Comparison of ENCODE assay signal across 1 cellular context in the genomic region with DNA sequence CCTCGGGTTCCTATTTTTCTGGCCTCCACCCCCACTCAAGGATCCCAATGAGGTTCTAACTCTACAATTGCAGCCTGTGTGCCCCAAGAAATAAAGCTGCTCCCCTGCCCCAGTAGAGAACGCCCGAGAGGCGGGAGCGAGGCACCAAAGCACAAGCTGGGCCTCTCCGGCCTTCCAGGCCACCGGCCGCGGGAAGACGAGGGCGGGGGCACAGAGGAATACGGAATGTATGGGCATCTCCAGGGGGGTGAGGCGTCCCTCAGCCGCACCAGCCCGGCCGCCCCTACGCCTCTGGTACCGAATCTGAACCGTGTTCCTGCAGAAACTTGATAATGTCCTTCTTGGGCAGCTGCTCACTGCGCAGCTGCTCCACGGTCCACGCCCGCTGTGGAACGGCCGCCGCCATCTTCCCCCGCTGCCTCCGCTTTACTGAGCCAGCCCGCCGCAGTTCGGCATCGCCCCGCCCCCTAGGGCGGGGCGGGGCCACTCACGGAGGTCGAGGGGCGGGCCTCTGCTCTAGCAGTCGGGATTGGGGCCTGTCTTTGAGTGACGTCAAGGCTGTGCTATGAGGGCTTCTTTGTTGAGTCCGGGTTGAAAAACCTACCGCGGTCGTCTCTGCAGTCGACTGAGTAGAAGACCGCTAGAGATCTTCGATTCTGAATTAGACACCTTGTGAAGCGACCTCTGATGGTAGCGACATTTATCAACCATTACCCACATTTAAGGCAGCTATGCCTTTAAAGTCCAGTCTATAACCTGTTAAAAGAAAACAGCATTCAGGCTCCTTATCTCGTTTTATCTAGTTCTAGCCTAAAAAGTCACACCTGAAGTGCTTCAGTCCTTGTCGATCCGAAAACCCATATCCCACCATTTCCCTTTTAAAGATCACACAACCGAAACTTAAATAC.
TF ChIP-seq lines count a peak whose summit lies in the region.

A gene (minus strand): TSS at position 431 of the 908 bp plus-strand sequence. CDS start 25 bp downstream, at position 406.

TF ChIP-seq in HepG2, 621 proteins besides CTCF, POLR2A, EP300 and RAD21 (continued from another document and continues in another):
- TF ChIP-seq, protein P1, sequence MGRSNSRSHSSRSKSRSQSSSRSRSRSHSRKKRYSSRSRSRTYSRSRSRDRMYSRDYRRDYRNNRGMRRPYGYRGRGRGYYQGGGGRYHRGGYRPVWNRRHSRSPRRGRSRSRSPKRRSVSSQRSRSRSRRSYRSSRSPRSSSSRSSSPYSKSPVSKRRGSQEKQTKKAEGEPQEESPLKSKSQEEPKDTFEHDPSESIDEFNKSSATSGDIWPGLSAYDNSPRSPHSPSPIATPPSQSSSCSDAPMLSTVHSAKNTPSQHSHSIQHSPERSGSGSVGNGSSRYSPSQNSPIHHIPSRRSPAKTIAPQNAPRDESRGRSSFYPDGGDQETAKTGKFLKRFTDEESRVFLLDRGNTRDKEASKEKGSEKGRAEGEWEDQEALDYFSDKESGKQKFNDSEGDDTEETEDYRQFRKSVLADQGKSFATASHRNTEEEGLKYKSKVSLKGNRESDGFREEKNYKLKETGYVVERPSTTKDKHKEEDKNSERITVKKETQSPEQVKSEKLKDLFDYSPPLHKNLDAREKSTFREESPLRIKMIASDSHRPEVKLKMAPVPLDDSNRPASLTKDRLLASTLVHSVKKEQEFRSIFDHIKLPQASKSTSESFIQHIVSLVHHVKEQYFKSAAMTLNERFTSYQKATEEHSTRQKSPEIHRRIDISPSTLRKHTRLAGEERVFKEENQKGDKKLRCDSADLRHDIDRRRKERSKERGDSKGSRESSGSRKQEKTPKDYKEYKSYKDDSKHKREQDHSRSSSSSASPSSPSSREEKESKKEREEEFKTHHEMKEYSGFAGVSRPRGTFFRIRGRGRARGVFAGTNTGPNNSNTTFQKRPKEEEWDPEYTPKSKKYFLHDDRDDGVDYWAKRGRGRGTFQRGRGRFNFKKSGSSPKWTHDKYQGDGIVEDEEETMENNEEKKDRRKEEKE (IDR thresholded peaks at IDR 0.05): no peak
- TF ChIP-seq FOXP1 (IDR thresholded peaks at IDR 0.05) (no peak), FOXP1 (CRISPR knock-in tag; IDR thresholded peaks at IDR 0.05) (no peak), SIN3B (IDR thresholded peaks at IDR 0.05; ENCODE audit: low read length) (0 out of 2 replicates have a peak, but pooled peaks have one; percentile 62), ZFY (CRISPR knock-in tag; IDR thresholded peaks at IDR 0.05) (peak; percentile 98), ZNF816 (CRISPR knock-in tag; IDR thresholded peaks at IDR 0.05; ENCODE audit: borderline replicate concordance) (no peak), ZNF644 (CRISPR knock-in tag; IDR thresholded peaks at IDR 0.05; ENCODE audit: low read depth) (no peak), ZNF431 (CRISPR knock-in tag; IDR thresholded peaks at IDR 0.05; ENCODE audit: borderline replicate concordance, low read depth) (no peak; the same call in 1 of the 2 replicates), CENPT (CRISPR knock-in tag; IDR thresholded peaks at IDR 0.05; ENCODE audit: low read depth) (no peak), CREM (IDR thresholded peaks at IDR 0.05) (no peak; the same call in 1 of the 2 replicates), CREM (CRISPR knock-in tag; IDR thresholded peaks at IDR 0.05) (no peak), ZNF232 (CRISPR knock-in tag; IDR thresholded peaks at IDR 0.05; ENCODE audit: borderline replicate concordance) (no peak), ZBTB21 (CRISPR knock-in tag; IDR thresholded peaks at IDR 0.05) (no peak), WIZ (CRISPR knock-in tag; IDR thresholded peaks at IDR 0.05) (peak; percentile 64; the same call in 1 of the 2 replicates), ESRRA (CRISPR knock-in tag; IDR thresholded peaks at IDR 0.05; ENCODE audit: low read depth) (peak; percentile 76), SNRNP70 (IDR thresholded peaks at IDR 0.05; ENCODE audit: low read depth, low read length) (no peak), TCF7L2 (IDR thresholded peaks at IDR 0.05; ENCODE audit: low read depth, low read length) (no peak), ZNF3 (CRISPR knock-in tag; IDR thresholded peaks at IDR 0.05) (peak; percentile 96), REPIN1 (CRISPR knock-in tag; IDR thresholded peaks at IDR 0.05; ENCODE audit: borderline replicate concordance, low read depth) (peak; percentile 58; the same call in 1 of the 2 replicates), TGIF2 (CRISPR knock-in tag; IDR thresholded peaks at IDR 0.05) (no peak; the same call in 1 of the 2 replicates), NCOA5 (CRISPR knock-in tag; IDR thresholded peaks at IDR 0.05) (no peak), GABPB1 (CRISPR knock-in tag; IDR thresholded peaks at IDR 0.05) (peak; percentile 86), ZNF547 (CRISPR knock-in tag; IDR thresholded peaks at IDR 0.05) (peak; percentile 61; the same call in 1 of the 2 replicates)
- TF ChIP-seq, protein P2, sequence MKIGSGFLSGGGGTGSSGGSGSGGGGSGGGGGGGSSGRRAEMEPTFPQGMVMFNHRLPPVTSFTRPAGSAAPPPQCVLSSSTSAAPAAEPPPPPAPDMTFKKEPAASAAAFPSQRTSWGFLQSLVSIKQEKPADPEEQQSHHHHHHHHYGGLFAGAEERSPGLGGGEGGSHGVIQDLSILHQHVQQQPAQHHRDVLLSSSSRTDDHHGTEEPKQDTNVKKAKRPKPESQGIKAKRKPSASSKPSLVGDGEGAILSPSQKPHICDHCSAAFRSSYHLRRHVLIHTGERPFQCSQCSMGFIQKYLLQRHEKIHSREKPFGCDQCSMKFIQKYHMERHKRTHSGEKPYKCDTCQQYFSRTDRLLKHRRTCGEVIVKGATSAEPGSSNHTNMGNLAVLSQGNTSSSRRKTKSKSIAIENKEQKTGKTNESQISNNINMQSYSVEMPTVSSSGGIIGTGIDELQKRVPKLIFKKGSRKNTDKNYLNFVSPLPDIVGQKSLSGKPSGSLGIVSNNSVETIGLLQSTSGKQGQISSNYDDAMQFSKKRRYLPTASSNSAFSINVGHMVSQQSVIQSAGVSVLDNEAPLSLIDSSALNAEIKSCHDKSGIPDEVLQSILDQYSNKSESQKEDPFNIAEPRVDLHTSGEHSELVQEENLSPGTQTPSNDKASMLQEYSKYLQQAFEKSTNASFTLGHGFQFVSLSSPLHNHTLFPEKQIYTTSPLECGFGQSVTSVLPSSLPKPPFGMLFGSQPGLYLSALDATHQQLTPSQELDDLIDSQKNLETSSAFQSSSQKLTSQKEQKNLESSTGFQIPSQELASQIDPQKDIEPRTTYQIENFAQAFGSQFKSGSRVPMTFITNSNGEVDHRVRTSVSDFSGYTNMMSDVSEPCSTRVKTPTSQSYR (CRISPR knock-in tag; IDR thresholded peaks at IDR 0.05; ENCODE audit: borderline replicate concordance): no peak
- TF ChIP-seq, protein P3, sequence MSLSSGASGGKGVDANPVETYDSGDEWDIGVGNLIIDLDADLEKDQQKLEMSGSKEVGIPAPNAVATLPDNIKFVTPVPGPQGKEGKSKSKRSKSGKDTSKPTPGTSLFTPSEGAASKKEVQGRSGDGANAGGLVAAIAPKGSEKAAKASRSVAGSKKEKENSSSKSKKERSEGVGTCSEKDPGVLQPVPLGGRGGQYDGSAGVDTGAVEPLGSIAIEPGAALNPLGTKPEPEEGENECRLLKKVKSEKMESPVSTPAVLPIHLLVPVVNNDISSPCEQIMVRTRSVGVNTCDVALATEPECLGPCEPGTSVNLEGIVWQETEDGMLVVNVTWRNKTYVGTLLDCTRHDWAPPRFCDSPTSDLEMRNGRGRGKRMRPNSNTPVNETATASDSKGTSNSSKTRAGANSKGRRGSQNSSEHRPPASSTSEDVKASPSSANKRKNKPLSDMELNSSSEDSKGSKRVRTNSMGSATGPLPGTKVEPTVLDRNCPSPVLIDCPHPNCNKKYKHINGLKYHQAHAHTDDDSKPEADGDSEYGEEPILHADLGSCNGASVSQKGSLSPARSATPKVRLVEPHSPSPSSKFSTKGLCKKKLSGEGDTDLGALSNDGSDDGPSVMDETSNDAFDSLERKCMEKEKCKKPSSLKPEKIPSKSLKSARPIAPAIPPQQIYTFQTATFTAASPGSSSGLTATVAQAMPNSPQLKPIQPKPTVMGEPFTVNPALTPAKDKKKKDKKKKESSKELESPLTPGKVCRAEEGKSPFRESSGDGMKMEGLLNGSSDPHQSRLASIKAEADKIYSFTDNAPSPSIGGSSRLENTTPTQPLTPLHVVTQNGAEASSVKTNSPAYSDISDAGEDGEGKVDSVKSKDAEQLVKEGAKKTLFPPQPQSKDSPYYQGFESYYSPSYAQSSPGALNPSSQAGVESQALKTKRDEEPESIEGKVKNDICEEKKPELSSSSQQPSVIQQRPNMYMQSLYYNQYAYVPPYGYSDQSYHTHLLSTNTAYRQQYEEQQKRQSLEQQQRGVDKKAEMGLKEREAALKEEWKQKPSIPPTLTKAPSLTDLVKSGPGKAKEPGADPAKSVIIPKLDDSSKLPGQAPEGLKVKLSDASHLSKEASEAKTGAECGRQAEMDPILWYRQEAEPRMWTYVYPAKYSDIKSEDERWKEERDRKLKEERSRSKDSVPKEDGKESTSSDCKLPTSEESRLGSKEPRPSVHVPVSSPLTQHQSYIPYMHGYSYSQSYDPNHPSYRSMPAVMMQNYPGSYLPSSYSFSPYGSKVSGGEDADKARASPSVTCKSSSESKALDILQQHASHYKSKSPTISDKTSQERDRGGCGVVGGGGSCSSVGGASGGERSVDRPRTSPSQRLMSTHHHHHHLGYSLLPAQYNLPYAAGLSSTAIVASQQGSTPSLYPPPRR (CRISPR knock-in tag; IDR thresholded peaks at IDR 0.05; ENCODE audit: borderline replicate concordance): peak; percentile 62; the same call in 1 of the 2 replicates
- TF ChIP-seq, protein P4, sequence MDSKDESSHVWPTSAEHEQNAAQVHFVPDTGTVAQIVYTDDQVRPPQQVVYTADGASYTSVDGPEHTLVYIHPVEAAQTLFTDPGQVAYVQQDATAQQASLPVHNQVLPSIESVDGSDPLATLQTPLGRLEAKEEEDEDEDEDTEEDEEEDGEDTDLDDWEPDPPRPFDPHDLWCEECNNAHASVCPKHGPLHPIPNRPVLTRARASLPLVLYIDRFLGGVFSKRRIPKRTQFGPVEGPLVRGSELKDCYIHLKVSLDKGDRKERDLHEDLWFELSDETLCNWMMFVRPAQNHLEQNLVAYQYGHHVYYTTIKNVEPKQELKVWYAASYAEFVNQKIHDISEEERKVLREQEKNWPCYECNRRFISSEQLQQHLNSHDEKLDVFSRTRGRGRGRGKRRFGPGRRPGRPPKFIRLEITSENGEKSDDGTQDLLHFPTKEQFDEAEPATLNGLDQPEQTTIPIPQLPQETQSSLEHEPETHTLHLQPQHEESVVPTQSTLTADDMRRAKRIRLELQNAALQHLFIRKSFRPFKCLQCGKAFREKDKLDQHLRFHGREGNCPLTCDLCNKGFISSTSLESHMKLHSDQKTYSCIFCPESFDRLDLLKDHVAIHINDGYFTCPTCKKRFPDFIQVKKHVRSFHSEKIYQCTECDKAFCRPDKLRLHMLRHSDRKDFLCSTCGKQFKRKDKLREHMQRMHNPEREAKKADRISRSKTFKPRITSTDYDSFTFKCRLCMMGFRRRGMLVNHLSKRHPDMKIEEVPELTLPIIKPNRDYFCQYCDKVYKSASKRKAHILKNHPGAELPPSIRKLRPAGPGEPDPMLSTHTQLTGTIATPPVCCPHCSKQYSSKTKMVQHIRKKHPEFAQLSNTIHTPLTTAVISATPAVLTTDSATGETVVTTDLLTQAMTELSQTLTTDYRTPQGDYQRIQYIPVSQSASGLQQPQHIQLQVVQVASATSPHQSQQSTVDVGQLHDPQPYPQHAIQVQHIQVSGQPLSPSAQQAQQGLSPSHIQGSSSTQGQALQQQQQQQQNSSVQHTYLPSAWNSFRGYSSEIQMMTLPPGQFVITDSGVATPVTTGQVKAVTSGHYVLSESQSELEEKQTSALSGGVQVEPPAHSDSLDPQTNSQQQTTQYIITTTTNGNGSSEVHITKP (CRISPR knock-in tag; IDR thresholded peaks at IDR 0.05; ENCODE audit: low read depth): peak; percentile 99
- TF ChIP-seq, protein P5, sequence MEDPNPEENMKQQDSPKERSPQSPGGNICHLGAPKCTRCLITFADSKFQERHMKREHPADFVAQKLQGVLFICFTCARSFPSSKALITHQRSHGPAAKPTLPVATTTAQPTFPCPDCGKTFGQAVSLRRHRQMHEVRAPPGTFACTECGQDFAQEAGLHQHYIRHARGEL (CRISPR knock-in tag; IDR thresholded peaks at IDR 0.05): no peak
- TF ChIP-seq, protein P6, sequence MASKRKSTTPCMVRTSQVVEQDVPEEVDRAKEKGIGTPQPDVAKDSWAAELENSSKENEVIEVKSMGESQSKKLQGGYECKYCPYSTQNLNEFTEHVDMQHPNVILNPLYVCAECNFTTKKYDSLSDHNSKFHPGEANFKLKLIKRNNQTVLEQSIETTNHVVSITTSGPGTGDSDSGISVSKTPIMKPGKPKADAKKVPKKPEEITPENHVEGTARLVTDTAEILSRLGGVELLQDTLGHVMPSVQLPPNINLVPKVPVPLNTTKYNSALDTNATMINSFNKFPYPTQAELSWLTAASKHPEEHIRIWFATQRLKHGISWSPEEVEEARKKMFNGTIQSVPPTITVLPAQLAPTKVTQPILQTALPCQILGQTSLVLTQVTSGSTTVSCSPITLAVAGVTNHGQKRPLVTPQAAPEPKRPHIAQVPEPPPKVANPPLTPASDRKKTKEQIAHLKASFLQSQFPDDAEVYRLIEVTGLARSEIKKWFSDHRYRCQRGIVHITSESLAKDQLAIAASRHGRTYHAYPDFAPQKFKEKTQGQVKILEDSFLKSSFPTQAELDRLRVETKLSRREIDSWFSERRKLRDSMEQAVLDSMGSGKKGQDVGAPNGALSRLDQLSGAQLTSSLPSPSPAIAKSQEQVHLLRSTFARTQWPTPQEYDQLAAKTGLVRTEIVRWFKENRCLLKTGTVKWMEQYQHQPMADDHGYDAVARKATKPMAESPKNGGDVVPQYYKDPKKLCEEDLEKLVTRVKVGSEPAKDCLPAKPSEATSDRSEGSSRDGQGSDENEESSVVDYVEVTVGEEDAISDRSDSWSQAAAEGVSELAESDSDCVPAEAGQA (IDR thresholded peaks at IDR 0.05; ENCODE audit: low read depth): peak; percentile 37; the same call in 1 of the 2 replicates
- TF ChIP-seq, protein P6 (CRISPR knock-in tag; IDR thresholded peaks at IDR 0.05; ENCODE audit: borderline replicate concordance): no peak
- TF ChIP-seq, protein P7, sequence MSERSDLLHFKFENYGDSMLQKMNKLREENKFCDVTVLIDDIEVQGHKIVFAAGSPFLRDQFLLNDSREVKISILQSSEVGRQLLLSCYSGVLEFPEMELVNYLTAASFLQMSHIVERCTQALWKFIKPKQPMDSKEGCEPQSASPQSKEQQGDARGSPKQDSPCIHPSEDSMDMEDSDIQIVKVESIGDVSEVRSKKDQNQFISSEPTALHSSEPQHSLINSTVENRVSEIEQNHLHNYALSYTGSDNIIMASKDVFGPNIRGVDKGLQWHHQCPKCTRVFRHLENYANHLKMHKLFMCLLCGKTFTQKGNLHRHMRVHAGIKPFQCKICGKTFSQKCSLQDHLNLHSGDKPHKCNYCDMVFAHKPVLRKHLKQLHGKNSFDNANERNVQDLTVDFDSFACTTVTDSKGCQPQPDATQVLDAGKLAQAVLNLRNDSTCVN (CRISPR knock-in tag; IDR thresholded peaks at IDR 0.05; ENCODE audit: borderline replicate concordance): no peak
